In the genomic region with DNA sequence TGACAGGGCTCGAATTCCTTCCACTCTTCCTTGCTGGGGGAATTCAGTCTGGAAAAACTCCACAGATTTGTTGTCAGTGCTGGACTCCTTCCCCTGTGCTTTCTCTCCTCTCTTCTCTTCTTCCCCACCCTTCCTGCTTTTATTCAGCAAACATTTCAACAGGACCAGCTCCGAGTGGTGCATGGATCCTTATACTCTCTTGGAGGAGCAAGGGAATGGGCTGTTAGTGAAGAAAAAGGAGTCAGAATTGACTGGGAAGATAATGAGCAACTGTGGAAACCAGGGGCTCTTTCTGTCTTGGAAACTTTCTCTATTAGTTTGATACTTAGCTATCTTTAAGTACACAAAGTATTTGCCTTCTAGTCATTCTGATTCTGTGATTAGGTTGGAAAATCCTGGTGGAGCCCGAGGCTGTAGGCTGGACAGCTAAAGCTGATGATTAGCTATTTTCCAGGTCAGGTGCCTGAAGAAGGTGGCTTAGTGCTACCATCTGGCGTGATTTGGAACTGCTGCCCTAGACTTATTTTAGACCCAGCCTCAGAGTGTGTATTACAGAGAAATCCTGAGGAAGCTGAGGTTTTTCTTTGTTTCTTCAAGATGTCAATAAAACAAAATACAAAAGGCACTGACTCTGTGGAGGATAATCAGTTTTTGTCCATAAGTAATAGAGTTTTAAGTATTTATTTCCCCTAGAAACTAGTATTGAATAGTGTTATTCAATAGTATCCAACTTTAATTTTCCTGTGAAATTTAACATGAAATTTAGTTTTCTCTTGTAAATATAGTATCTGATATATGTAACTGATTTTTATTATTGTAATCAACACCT, we compare ENCODE assay signal across 8 cellular contexts. TPM values are rescaled to one million over a fixed set of nuclear protein-coding genes. Genes with fewer than 3 reads are reported as not detected.
DNase-seq lines count a peak whose midpoint lies in the region; ATAC-seq, FAIRE-seq and TF ChIP-seq lines count a peak whose summit lies in the region.

No MANE protein-coding gene starts in this region.

- TF ChIP-seq POLR2A in GM12892 (IDR thresholded peaks at IDR 0.05; ENCODE audit: low read depth, low read length), result no peak

- H3K4me3 Mint-ChIP-seq in nephron progenitor cell, result no peak overlapping the region

- TF ChIP-seq CTCF in fibroblast of mammary gland (conservative IDR thresholded peaks at IDR 0.05; ENCODE audit: control insufficient read depth, insufficient read depth, low read depth, low read length), result peak; percentile 87
- TF ChIP-seq CTCF in nephron progenitor cell (IDR thresholded peaks at IDR 0.05), result peak; percentile 60

- DNase-seq in CD1c-positive myeloid dendritic cell (ENCODE audit: extremely low spot score) (peak; percentile 7), GM12892 (ENCODE audit: insufficient read length) (no peak), MV-4-11 (lab: John Stamatoyannopoulos, UW) (peak; percentile 2), fibroblast of mammary gland (ENCODE audit: low read depth) (peak; percentile 86), nephron progenitor cell (peak; percentile 24), cortex of kidney (lab: John Stamatoyannopoulos, UW) (no peak)
- peak; percentile 25 to 35 for DNase-seq in activated CD4-positive, alpha-beta T cell treated with anti-CD3 and anti-CD28 coated beads, Interleukin-2, amount 50 U/mL, for 48 hours

- peaks cover 2% of the 10 kb centered on the region for H3K27me3 Mint-ChIP-seq in nephron progenitor cell (ENCODE audit: low read depth, poor library complexity)

- H3K4me3 ChIP-seq in fibroblast of mammary gland (ENCODE audit: control insufficient read depth, low read depth, low read length), result no peak overlapping the region

- no peaks in the 10 kb centered on the region for H3K4me1 Mint-ChIP-seq in nephron progenitor cell

- H3K36me3 Mint-ChIP-seq in nephron progenitor cell (ENCODE audit: low read depth), result peaks cover 15% of the 10 kb centered on the region

- H3K9me3 Mint-ChIP-seq in nephron progenitor cell, result peaks cover 10% of the 10 kb centered on the region

- FAIRE-seq in GM12892 (lab: Jason Lieb, UNC), result peak; percentile 36

- peak; percentile 72 for ATAC-seq in HG02571 (IDR thresholded peaks at IDR 0.05; ENCODE audit: unreplicated experiment)

- peak overlapping the region; percentile 11 for H3K27ac Mint-ChIP-seq in nephron progenitor cell

RNA-seq across cellular contexts. Expression of gene NAP1L5, which starts 38.4 kb away (rescaled TPM):
- 4.1 TPM for polyA plus RNA-seq in GM12892 (2012; ENCODE audit: missing spikeins)

Comparison
In these comparisons a context has a peak if more than half of its experiments do, and no peak if none do; other contexts are left out.
1. DNase-seq: peak in CD1c-positive myeloid dendritic cell (single experiment), MV-4-11 (single experiment), activated CD4-positive, alpha-beta T cell treated with anti-CD3 and anti-CD28 coated beads, Interleukin-2, amount 50 U/mL, for 48 hours (2 of 2), fibroblast of mammary gland (single experiment) and nephron progenitor cell (single experiment); none in GM12892 (single experiment) and cortex of kidney (single experiment).